Comparison of ENCODE assay signal across 1 cellular context in the genomic region with DNA sequence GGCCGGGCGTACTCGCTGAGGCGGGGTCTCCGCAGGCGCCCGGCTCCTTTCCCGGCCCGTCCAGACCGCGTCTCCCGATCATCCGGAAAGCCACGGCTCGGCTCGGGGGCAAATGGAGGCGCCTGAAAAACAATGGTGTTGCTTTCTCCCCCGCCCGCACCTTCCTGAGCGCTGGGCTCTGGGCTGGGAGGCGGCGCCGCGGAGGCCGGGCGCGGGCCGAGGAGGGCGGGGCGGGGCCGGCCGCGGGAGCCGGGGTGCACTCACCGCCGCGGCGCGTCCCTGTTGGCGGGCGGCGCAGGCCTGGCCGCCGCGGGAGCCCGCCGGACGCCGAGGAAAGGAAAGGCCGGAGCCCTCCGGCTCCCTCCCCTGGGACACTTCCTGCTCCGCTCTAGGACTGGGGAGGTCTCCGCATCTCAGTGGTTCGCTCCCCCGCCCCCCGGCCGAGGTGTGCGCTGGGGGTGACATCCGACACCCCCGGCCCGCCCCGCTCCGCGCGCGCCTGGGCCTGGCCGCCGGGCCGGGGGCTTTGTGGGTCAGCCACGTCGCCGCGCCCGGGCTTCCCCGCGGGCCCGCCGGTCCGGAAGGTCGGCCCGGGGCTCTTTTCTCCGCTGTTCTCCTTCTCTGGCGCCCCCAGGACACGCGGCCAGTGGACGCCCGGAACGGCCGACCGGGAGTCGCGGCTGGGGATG.
A peak's percentile ranks its signal among the peaks of the same experiment; 100 is the strongest.
TF ChIP-seq lines count a peak whose summit lies in the region.

ZNF496 (minus strand) TSS at position 342 of the 689 bp plus-strand sequence. CDS start 2,289 bp downstream, outside the sequence.

TF ChIP-seq in HepG2, 621 proteins besides CTCF, POLR2A, EP300 and RAD21 (continued from another document and continues in another):
- TF ChIP-seq, protein P1, sequence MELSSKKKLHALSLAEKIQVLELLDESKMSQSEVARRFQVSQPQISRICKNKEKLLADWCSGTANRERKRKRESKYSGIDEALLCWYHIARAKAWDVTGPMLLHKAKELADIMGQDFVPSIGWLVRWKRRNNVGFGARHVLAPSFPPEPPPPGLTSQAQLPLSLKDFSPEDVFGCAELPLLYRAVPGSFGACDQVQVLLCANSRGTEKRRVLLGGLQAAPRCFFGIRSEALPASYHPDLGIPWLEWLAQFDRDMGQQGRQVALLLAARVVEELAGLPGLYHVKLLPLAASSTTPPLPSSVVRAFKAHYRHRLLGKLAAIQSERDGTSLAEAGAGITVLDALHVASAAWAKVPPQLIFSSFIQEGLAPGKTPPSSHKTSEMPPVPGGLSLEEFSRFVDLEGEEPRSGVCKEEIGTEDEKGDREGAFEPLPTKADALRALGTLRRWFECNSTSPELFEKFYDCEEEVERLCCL (CRISPR knock-in tag; IDR thresholded peaks at IDR 0.05; ENCODE audit: borderline replicate concordance) = no peak
- no peak for TF ChIP-seq RBAK (CRISPR knock-in tag; IDR thresholded peaks at IDR 0.05)
- no peak for TF ChIP-seq NCOR1 (IDR thresholded peaks at IDR 0.05; ENCODE audit: borderline replicate concordance, low read length)
- TF ChIP-seq ZFP36L1 (CRISPR knock-in tag; IDR thresholded peaks at IDR 0.05) = no peak
- TF ChIP-seq ZNF556 (CRISPR knock-in tag; IDR thresholded peaks at IDR 0.05; ENCODE audit: borderline replicate concordance) = no peak
- TF ChIP-seq ZNF607 (CRISPR knock-in tag; IDR thresholded peaks at IDR 0.05; ENCODE audit: borderline replicate concordance) = no peak
- TF ChIP-seq ZNF83 (CRISPR knock-in tag; IDR thresholded peaks at IDR 0.05; ENCODE audit: borderline replicate concordance) = no peak
- peak; percentile 18; the same call in 1 of the 2 replicates for TF ChIP-seq KAT8 (CRISPR knock-in tag; IDR thresholded peaks at IDR 0.05)
- no peak for TF ChIP-seq EZH2 (conservative IDR thresholded peaks at IDR 0.05; ENCODE audit: low read depth, low read length)
- no peak for TF ChIP-seq ZNF335 (CRISPR knock-in tag; IDR thresholded peaks at IDR 0.05)
- TF ChIP-seq ZNF230 (CRISPR knock-in tag; IDR thresholded peaks at IDR 0.05) = no peak
- peak; percentile 82 for TF ChIP-seq GABPB1 (CRISPR knock-in tag; IDR thresholded peaks at IDR 0.05)
- TF ChIP-seq FOXJ3 (CRISPR knock-in tag; IDR thresholded peaks at IDR 0.05; ENCODE audit: borderline replicate concordance) = no peak
- TF ChIP-seq IRX3 (CRISPR knock-in tag; IDR thresholded peaks at IDR 0.05; ENCODE audit: borderline replicate concordance, low read depth) = peak; percentile 83; the same call in 1 of the 2 replicates
- no peak for TF ChIP-seq ZZZ3 (CRISPR knock-in tag; IDR thresholded peaks at IDR 0.05; ENCODE audit: borderline replicate concordance)
- TF ChIP-seq ZNF557 (CRISPR knock-in tag; IDR thresholded peaks at IDR 0.05) = no peak
- TF ChIP-seq ZBTB7A (CRISPR knock-in tag; IDR thresholded peaks at IDR 0.05) = no peak
- TF ChIP-seq, protein P2, sequence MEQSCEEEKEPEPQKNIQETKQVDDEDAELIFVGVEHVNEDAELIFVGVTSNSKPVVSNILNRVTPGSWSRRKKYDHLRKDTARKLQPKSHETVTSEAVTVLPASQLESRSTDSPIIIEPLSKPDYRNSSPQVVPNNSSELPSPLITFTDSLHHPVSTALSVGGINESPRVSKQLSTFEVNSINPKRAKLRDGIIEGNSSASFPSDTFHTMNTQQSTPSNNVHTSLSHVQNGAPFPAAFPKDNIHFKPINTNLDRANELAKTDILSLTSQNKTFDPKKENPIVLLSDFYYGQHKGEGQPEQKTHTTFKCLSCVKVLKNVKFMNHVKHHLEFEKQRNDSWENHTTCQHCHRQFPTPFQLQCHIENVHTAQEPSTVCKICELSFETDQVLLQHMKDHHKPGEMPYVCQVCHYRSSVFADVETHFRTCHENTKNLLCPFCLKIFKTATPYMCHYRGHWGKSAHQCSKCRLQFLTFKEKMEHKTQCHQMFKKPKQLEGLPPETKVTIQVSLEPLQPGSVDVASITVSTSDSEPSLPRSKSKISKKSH (CRISPR knock-in tag; IDR thresholded peaks at IDR 0.05; ENCODE audit: borderline replicate concordance) = no peak
- no peak; the same call in 1 of the 2 replicates for TF ChIP-seq ZGPAT (CRISPR knock-in tag; IDR thresholded peaks at IDR 0.05)
- no peak for TF ChIP-seq HMG20A (CRISPR knock-in tag; IDR thresholded peaks at IDR 0.05; ENCODE audit: borderline replicate concordance)
- TF ChIP-seq THAP9 (CRISPR knock-in tag; IDR thresholded peaks at IDR 0.05; ENCODE audit: borderline replicate concordance) = no peak
- no peak for TF ChIP-seq SP140L (CRISPR knock-in tag; IDR thresholded peaks at IDR 0.05; ENCODE audit: borderline replicate concordance)
- no peak for TF ChIP-seq NCOA5 (CRISPR knock-in tag; IDR thresholded peaks at IDR 0.05)
- TF ChIP-seq CREM (IDR thresholded peaks at IDR 0.05) = no peak
- no peak for TF ChIP-seq CREM (CRISPR knock-in tag; IDR thresholded peaks at IDR 0.05)
- TF ChIP-seq RELA (CRISPR knock-in tag; IDR thresholded peaks at IDR 0.05) = no peak
- TF ChIP-seq HOXA7 (CRISPR knock-in tag; IDR thresholded peaks at IDR 0.05) = no peak
- TF ChIP-seq NFIB (CRISPR knock-in tag; IDR thresholded peaks at IDR 0.05; ENCODE audit: borderline replicate concordance) = no peak
- TF ChIP-seq MAFF (IDR thresholded peaks at IDR 0.05; ENCODE audit: low read depth, low read length) = no peak
- TF ChIP-seq, protein P3, sequence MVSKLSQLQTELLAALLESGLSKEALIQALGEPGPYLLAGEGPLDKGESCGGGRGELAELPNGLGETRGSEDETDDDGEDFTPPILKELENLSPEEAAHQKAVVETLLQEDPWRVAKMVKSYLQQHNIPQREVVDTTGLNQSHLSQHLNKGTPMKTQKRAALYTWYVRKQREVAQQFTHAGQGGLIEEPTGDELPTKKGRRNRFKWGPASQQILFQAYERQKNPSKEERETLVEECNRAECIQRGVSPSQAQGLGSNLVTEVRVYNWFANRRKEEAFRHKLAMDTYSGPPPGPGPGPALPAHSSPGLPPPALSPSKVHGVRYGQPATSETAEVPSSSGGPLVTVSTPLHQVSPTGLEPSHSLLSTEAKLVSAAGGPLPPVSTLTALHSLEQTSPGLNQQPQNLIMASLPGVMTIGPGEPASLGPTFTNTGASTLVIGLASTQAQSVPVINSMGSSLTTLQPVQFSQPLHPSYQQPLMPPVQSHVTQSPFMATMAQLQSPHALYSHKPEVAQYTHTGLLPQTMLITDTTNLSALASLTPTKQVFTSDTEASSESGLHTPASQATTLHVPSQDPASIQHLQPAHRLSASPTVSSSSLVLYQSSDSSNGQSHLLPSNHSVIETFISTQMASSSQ (IDR thresholded peaks at IDR 0.05; ENCODE audit: low read depth) = no peak
- TF ChIP-seq, protein P3 (CRISPR knock-in tag; IDR thresholded peaks at IDR 0.05; ENCODE audit: borderline replicate concordance) = 0 out of 2 replicates have a peak, but pooled peaks have one; percentile 20
- TF ChIP-seq USF2 (IDR thresholded peaks at IDR 0.05; ENCODE audit: low read depth, low read length) = no peak
- no peak for TF ChIP-seq USF2 (CRISPR knock-in tag; IDR thresholded peaks at IDR 0.05; ENCODE audit: borderline replicate concordance)
- no peak for TF ChIP-seq ZNF713 (CRISPR knock-in tag; IDR thresholded peaks at IDR 0.05)
